12 cellular contexts compared by ENCODE assay signal in the genomic region with DNA sequence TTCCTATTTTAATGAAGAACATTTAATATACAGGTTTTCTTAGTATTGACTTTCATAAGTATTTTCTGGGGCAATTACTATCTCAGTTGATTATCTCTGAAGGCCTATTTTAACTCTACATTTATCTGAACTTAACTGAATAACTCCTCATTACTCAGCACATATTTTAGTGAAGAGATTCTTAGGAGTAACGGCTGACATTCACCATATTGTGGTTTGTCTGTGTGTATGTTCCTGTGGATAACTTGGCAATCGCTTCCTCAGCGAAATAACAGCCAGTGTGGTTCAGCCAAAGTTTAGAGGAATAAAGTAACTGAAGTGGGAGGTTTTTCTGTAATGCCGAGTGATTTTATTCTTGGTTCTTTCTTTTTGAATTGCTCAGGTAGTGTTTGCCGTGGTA.
A peak's percentile ranks its signal among the peaks of the same experiment; 100 is the strongest.
DNase-seq lines count a peak whose midpoint lies in the region; ATAC-seq and TF ChIP-seq lines count a peak whose summit lies in the region.
"Had no signal": no experiment of that assay in that cellular context is flagged by ENCODE, and none has a peak within 500 bp of the region (broad histone marks: within the 10 kb centered on the region; RNA-seq: fewer than 3 reads in every experiment).

No MANE protein-coding gene starts in this region.

- in situ Hi-C loops in mammary epithelial cell (cut with MboI; ENCODE audit: low sequenced_read_pairs in 2 of 2): no loop called here

- DNase-seq in left ventricle myocardium superior: no peak
- DNase-seq in Right ventricle myocardium inferior (ENCODE audit: missing footprints): no peak
- DNase-seq in mammary epithelial cell: peak; percentile 61
- DNase-seq in medulla oblongata (ENCODE audit: extremely low spot score): peak; percentile 8
- no peak for DNase-seq in vagina (ENCODE audit: extremely low spot score in 2 of 2)
- no peak for DNase-seq in activated naive CD4-positive, alpha-beta T cell treated with anti-CD3 and anti-CD28 coated beads for 36 hours
- no peak for DNase-seq in stimulated activated CD4-positive, alpha-beta T cell treated with anti-CD3 and anti-CD28 coated beads, Interleukin-4, amount 100 ng/mL, for 4 hours
- DNase-seq: ACHN, NCI-H146 had no signal

- no peaks in the 10 kb centered on the region for H3K27me3 ChIP-seq in mammary epithelial cell (ENCODE audit: insufficient read depth, low read length)
- no peaks in the 10 kb centered on the region for H3K27me3 ChIP-seq in vagina

- TF ChIP-seq CTCF in mammary epithelial cell (conservative IDR thresholded peaks at IDR 0.05 in 1 of 2, IDR thresholded peaks at IDR 0.05 in 1 of 2; ENCODE audit: extremely low read depth in 1 of 2, insufficient read depth in 1 of 2, low read depth in 1 of 2, low read length in 2 of 2) (no peak), vagina (IDR thresholded peaks at IDR 0.05) (no peak)

- no peaks in the 10 kb centered on the region for H3K27me3 Mint-ChIP-seq in activated naive CD4-positive, alpha-beta T cell treated with anti-CD3 and anti-CD28 coated beads for 36 hours (ENCODE audit: low read depth)
- H3K27me3 Mint-ChIP-seq: type B pancreatic cell had no signal

- CTCF ChIA-PET in mammary epithelial cell (lab: Charles Lee; ENCODE audit: low non-redundant PET): no interaction called here
- CTCF ChIA-PET in activated naive CD4-positive, alpha-beta T cell treated with anti-CD3 and anti-CD28 coated beads for 36 hours (lab: Charles Lee): interaction anchor here (0.5 kb wide), 1 partner anchor 37 kb away, joined by 3 read pairs; no protein-coding TSS in a partner anchor

- intact Hi-C loops in left ventricle myocardium superior (cut with micrococcal nuclease) (no loop called here), Right ventricle myocardium inferior (cut with DNase I) (no loop called here), mammary epithelial cell (cut with micrococcal nuclease) (no loop called here), vagina (cut with DNase I) (no loop called here)
- intact Hi-C loops in activated naive CD4-positive, alpha-beta T cell treated with anti-CD3 and anti-CD28 coated beads for 36 hours (cut with micrococcal nuclease): no loop called here

- H3K79me2 ChIP-seq in mammary epithelial cell (ENCODE audit: insufficient read depth, low read length): no peaks in the 10 kb centered on the region

- H3K4me3 ChIP-seq in mammary epithelial cell (replicated peaks in 1 of 3; ENCODE audit: insufficient read depth in 1 of 3, low read depth in 2 of 3, low read length in 3 of 3): no peak overlapping the region
- H3K4me3 ChIP-seq in vagina: no peak overlapping the region
- H3K4me3 ChIP-seq: lung had no signal

- peak overlapping the region; percentile 17 for H3K4me2 ChIP-seq in mammary epithelial cell (ENCODE audit: insufficient read depth, low read depth, low read length)

- WGBS in mammary epithelial cell (ENCODE audit: low coverage, missing lambda C conversion rate): 12% methylated on average over 5 of the region's 5 CpGs

- no peaks in the 10 kb centered on the region for H4K20me1 ChIP-seq in mammary epithelial cell (ENCODE audit: insufficient read depth, low read length)

- H3K9ac ChIP-seq in mammary epithelial cell (ENCODE audit: insufficient read depth, low read length): no peak overlapping the region

- no peaks in the 10 kb centered on the region for H3K9me3 ChIP-seq in mammary epithelial cell (replicated peaks; ENCODE audit: insufficient read depth, low read length)
- H3K9me3 ChIP-seq in vagina: no peaks in the 10 kb centered on the region

- H3K36me3 Mint-ChIP-seq in activated naive CD4-positive, alpha-beta T cell treated with anti-CD3 and anti-CD28 coated beads for 36 hours (ENCODE audit: low read depth): no peaks in the 10 kb centered on the region

- dilution Hi-C loops in mammary epithelial cell (cut with HindIII; ENCODE audit: low sequenced_read_pairs): no loop called here

- H3K4me1 ChIP-seq in mammary epithelial cell (ENCODE audit: insufficient read depth, low read length) (peaks cover 5% of the 10 kb centered on the region), vagina (peaks cover 16% of the 10 kb centered on the region)

- H2AFZ ChIP-seq in mammary epithelial cell (ENCODE audit: low read depth, low read length): peak overlapping the region; percentile 54

- H3K27ac Mint-ChIP-seq in activated naive CD4-positive, alpha-beta T cell treated with anti-CD3 and anti-CD28 coated beads for 36 hours: no peak overlapping the region
- H3K27ac Mint-ChIP-seq: type B pancreatic cell had no signal

- no TSS peak for BruUV-seq in mammary epithelial cell (replicated peaks; lab: Mats Ljungman, UMichigan)

- ATAC-seq in left ventricle myocardium superior (peak; percentile 53), Right ventricle myocardium inferior (no peak), GM21526 (IDR thresholded peaks at IDR 0.05; ENCODE audit: low FRiP score, unreplicated experiment) (no peak)

- H3K4me1 Mint-ChIP-seq in activated naive CD4-positive, alpha-beta T cell treated with anti-CD3 and anti-CD28 coated beads for 36 hours (ENCODE audit: low read depth): peaks cover 5% of the 10 kb centered on the region

- no peak overlapping the region for H3K4me3 Mint-ChIP-seq in activated naive CD4-positive, alpha-beta T cell treated with anti-CD3 and anti-CD28 coated beads for 36 hours
- H3K4me3 Mint-ChIP-seq: type B pancreatic cell had no signal

- H3K27ac ChIP-seq in mammary epithelial cell (ENCODE audit: insufficient read depth, low read depth, low read length) (peak overlapping the region; percentile 2), vagina (peak overlapping the region; percentile 45)

- TF ChIP-seq POLR2A in vagina (IDR thresholded peaks at IDR 0.05): no peak

- no peaks in the 10 kb centered on the region for H3K36me3 ChIP-seq in mammary epithelial cell (ENCODE audit: insufficient read depth, low read length)
- H3K36me3 ChIP-seq in vagina: no peaks in the 10 kb centered on the region

- no peaks in the 10 kb centered on the region for H3K9me3 Mint-ChIP-seq in activated naive CD4-positive, alpha-beta T cell treated with anti-CD3 and anti-CD28 coated beads for 36 hours

Comparison
In these comparisons a context has a peak if more than half of its experiments do, and no peak if none do; other contexts are left out.
1. DNase-seq: peak in mammary epithelial cell (single experiment) and medulla oblongata (single experiment); none in left ventricle myocardium superior (single experiment), Right ventricle myocardium inferior (single experiment), vagina (0 of 2), activated naive CD4-positive, alpha-beta T cell treated with anti-CD3 and anti-CD28 coated beads for 36 hours (single experiment) and stimulated activated CD4-positive, alpha-beta T cell treated with anti-CD3 and anti-CD28 coated beads, Interleukin-4, amount 100 ng/mL, for 4 hours (0 of 2).